In the genomic region with DNA sequence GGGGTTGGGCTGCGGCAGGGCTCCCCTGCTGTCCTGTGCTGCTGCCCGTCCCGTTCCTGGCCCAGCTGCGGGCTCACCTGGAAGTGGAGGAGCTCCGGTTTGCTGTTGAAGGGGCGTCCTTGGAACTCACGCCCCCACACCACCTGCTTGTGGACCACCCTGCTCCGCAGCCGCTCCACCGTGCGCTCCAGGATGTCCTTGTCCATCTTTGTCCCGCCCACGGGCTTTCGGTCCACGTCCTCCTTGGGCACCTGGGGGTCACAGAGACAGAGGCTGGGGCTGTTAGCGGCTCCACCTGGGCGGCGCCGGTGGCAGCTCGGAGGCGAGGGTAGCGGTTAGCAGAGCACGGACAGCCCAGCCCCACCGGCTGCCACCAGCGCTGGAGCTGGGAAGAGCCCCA, we compare ENCODE assay signal across 24 cellular contexts. TPM values are rescaled to one million over a fixed set of nuclear protein-coding genes. Genes with fewer than 3 reads are reported as not detected.
"Had no signal": no experiment of that assay in that cellular context is flagged by ENCODE, and none has a peak within 500 bp of the region (broad histone marks: within the 10 kb centered on the region; RNA-seq: fewer than 3 reads in every experiment).

No MANE protein-coding gene starts in this region.

- ATAC-seq: SK-N-SH treated with all-trans-retinoic acid at 6 μM for 48 hours had no signal

- H3K36me3 ChIP-seq: SJCRH30 had no signal

- H3K27ac ChIP-seq: HL-60, SJCRH30 had no signal

- H3K4me3 ChIP-seq: SJCRH30 had no signal

- H3K9me3 ChIP-seq: SJCRH30 had no signal

- DNase-seq: KBM-7, MV-4-11, NCI-H1092, NCI-H1105 treated with DMSO at 0.1 percent for 48 hours, NCI-H1417 treated with DMSO at 0.1 percent for 48 hours, NCI-H146, NCI-H1694 treated with DMSO at 0.1 percent for 48 hours, NCI-H1930, NCI-H2081, NCI-H2107, NCI-H2171 treated with DMSO at 0.1 percent for 48 hours, NCI-H446, NCI-H510A, NCI-H524 treated with DMSO at 0.1 percent for 48 hours, NCI-H69, NCI-H774, RPMI8226, SHP77 treated with DMSO at 0.1 percent for 48 hours, SJCRH30, T-helper 1 cell had no signal

RNA-seq across cellular contexts. Expression of a gene that starts 38.8 kb away (rescaled TPM):
- total RNA-seq: LHCN-M2, MCF 10A, SJCRH30 had no signal

RNA-seq across cellular contexts. Expression of a gene that starts 54.3 kb away (rescaled TPM):
- total RNA-seq: LHCN-M2, MCF 10A, SJCRH30 had no signal
